ENCODE assay signal across 8 cellular contexts in genomic region chr7:26293569-26294308, GRCh38.
DNase-seq lines count a peak whose midpoint lies in the region; ATAC-seq, FAIRE-seq and TF ChIP-seq lines count a peak whose summit lies in the region.

No MANE protein-coding gene starts in this region.

- no peak for TF ChIP-seq POLR2A in erythroblast (IDR thresholded peaks at IDR 0.05; ENCODE audit: low read length)

- peaks cover 16% of the 10 kb centered on the region for H3K4me1 ChIP-seq in effector memory CD4-positive, alpha-beta T cell (ENCODE audit: control insufficient read depth, insufficient read depth, low read length, poor library complexity, severe bottlenecking)

- DNase-seq in T-helper 9 cell, result peak; percentile 15
- peak; percentile 43 to 54 (median 46) for DNase-seq in effector memory CD4-positive, alpha-beta T cell
- peak in 4 of 6 experiments; percentile 7 to 29 (median 18) for DNase-seq in stimulated activated naive CD4-positive, alpha-beta T cell (lab: John Stamatoyannopoulos, UW)
- DNase-seq in NCI-H774 (lab: John Stamatoyannopoulos, UW), result no peak
- DNase-seq in HTR-8/SVneo (ENCODE audit: insufficient read length, low spot score), result no peak
- no peak for DNase-seq in erythroblast (lab: John Stamatoyannopoulos, UW)

- peak; percentile 63 for ATAC-seq in GM19035 (IDR thresholded peaks at IDR 0.05; ENCODE audit: unreplicated experiment)
- peak; percentile 57 for ATAC-seq in HG03108 (IDR thresholded peaks at IDR 0.05; ENCODE audit: unreplicated experiment)

- H3K4me3 ChIP-seq in effector memory CD4-positive, alpha-beta T cell (ENCODE audit: insufficient read depth, low read depth, low read length, poor library complexity, severe bottlenecking), result peak overlapping the region; percentile 18

- FAIRE-seq in HTR-8/SVneo (lab: Jason Lieb, UNC), result no peak

- H3K9me3 ChIP-seq in effector memory CD4-positive, alpha-beta T cell (ENCODE audit: control insufficient read depth, low read length), result no peaks in the 10 kb centered on the region

- H3K27me3 ChIP-seq in effector memory CD4-positive, alpha-beta T cell (replicated peaks; ENCODE audit: control insufficient read depth, insufficient read depth, low read length, poor library complexity, severe bottlenecking), result no peaks in the 10 kb centered on the region

- H3K36me3 ChIP-seq in effector memory CD4-positive, alpha-beta T cell (ENCODE audit: control insufficient read depth, insufficient read depth, low read length), result no peaks in the 10 kb centered on the region

- peak overlapping the region; percentile 47 for H3K27ac ChIP-seq in effector memory CD4-positive, alpha-beta T cell (ENCODE audit: insufficient read depth, low read length, poor library complexity, severe bottlenecking)

Comparison
In these comparisons a context has a peak if more than half of its experiments do, and no peak if none do; other contexts are left out.
1. DNase-seq: peak in T-helper 9 cell (single experiment), effector memory CD4-positive, alpha-beta T cell (3 of 3) and stimulated activated naive CD4-positive, alpha-beta T cell (4 of 6); none in NCI-H774 (single experiment), HTR-8/SVneo (single experiment) and erythroblast (0 of 2).